In the genomic region with DNA sequence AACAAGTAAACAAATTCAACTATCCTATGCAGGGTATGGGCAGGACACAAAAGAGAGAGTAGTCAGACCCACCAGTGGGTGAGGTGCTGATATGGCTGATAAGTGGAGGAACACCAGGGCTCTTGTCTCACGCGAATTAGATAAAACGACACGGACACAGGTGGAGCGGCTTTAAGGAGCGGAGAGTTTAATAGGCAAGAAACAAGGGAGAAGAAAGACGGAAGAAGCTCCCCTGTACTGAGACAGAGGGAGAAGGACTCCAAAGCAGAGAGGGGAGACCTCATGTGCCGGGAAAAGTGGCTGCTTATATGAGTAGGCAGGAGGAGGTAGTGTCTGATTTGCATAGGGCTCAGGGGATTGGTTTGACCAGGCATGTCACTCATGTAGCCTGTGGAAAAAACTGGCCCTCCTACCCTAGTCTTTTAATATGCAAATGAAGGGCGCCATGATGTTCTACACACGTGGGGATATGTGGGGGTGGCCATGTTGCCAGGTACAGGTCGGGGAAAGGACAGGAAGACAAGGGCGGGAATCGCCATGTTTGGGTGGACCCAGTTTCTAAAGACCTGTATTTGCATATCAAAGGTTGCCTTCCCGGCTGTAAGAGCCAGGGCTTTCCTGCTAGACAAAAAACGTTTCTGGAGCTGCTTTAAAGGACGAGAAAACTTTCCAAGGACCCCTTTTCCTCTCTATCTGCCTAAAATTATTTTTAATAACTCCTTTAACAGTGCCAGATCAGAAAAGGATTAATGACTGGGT, we compare ENCODE assay signal across 1 cellular context.
TF ChIP-seq lines count a peak whose summit lies in the region.

No MANE protein-coding gene starts in this region.

TF ChIP-seq in GM12878, 131 proteins besides CTCF, POLR2A, EP300 and RAD21 (continued from another document):
- TF ChIP-seq, protein P1, sequence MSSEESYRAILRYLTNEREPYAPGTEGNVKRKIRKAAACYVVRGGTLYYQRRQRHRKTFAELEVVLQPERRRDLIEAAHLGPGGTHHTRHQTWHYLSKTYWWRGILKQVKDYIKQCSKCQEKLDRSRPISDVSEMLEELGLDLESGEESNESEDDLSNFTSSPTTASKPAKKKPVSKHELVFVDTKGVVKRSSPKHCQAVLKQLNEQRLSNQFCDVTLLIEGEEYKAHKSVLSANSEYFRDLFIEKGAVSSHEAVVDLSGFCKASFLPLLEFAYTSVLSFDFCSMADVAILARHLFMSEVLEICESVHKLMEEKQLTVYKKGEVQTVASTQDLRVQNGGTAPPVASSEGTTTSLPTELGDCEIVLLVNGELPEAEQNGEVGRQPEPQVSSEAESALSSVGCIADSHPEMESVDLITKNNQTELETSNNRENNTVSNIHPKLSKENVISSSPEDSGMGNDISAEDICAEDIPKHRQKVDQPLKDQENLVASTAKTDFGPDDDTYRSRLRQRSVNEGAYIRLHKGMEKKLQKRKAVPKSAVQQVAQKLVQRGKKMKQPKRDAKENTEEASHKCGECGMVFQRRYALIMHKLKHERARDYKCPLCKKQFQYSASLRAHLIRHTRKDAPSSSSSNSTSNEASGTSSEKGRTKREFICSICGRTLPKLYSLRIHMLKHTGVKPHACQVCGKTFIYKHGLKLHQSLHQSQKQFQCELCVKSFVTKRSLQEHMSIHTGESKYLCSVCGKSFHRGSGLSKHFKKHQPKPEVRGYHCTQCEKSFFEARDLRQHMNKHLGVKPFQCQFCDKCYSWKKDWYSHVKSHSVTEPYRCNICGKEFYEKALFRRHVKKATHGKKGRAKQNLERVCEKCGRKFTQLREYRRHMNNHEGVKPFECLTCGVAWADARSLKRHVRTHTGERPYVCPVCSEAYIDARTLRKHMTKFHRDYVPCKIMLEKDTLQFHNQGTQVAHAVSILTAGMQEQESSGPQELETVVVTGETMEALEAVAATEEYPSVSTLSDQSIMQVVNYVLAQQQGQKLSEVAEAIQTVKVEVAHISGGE (CRISPR knock-in tag; IDR thresholded peaks at IDR 0.05) = no peak
- TF ChIP-seq LARP7 (IDR thresholded peaks at IDR 0.05) (no peak), TCF3 (IDR thresholded peaks at IDR 0.05; ENCODE audit: borderline replicate concordance, insufficient read depth, low read depth, low read length) (no peak), JUNB (IDR thresholded peaks at IDR 0.05) (no peak), ZNF24 (IDR thresholded peaks at IDR 0.05) (no peak), YBX1 (IDR thresholded peaks at IDR 0.05) (no peak), YY1 (IDR thresholded peaks at IDR 0.05; ENCODE audit: low read depth, low read length) (peak; percentile 97), BCL11A (IDR thresholded peaks at IDR 0.05; ENCODE audit: low read depth, low read length) (no peak), RFX5 (IDR thresholded peaks at IDR 0.05; ENCODE audit: low read depth, low read length) (no peak), KDM1A (IDR thresholded peaks at IDR 0.05; ENCODE audit: borderline replicate concordance) (no peak)
- TF ChIP-seq, protein P2, sequence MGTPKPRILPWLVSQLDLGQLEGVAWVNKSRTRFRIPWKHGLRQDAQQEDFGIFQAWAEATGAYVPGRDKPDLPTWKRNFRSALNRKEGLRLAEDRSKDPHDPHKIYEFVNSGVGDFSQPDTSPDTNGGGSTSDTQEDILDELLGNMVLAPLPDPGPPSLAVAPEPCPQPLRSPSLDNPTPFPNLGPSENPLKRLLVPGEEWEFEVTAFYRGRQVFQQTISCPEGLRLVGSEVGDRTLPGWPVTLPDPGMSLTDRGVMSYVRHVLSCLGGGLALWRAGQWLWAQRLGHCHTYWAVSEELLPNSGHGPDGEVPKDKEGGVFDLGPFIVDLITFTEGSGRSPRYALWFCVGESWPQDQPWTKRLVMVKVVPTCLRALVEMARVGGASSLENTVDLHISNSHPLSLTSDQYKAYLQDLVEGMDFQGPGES (IDR thresholded peaks at IDR 0.05) = no peak
- TF ChIP-seq, protein P3, sequence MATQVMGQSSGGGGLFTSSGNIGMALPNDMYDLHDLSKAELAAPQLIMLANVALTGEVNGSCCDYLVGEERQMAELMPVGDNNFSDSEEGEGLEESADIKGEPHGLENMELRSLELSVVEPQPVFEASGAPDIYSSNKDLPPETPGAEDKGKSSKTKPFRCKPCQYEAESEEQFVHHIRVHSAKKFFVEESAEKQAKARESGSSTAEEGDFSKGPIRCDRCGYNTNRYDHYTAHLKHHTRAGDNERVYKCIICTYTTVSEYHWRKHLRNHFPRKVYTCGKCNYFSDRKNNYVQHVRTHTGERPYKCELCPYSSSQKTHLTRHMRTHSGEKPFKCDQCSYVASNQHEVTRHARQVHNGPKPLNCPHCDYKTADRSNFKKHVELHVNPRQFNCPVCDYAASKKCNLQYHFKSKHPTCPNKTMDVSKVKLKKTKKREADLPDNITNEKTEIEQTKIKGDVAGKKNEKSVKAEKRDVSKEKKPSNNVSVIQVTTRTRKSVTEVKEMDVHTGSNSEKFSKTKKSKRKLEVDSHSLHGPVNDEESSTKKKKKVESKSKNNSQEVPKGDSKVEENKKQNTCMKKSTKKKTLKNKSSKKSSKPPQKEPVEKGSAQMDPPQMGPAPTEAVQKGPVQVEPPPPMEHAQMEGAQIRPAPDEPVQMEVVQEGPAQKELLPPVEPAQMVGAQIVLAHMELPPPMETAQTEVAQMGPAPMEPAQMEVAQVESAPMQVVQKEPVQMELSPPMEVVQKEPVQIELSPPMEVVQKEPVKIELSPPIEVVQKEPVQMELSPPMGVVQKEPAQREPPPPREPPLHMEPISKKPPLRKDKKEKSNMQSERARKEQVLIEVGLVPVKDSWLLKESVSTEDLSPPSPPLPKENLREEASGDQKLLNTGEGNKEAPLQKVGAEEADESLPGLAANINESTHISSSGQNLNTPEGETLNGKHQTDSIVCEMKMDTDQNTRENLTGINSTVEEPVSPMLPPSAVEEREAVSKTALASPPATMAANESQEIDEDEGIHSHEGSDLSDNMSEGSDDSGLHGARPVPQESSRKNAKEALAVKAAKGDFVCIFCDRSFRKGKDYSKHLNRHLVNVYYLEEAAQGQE (IDR thresholded peaks at IDR 0.05; ENCODE audit: low read depth, low read length) = no peak
- TF ChIP-seq, protein P4, sequence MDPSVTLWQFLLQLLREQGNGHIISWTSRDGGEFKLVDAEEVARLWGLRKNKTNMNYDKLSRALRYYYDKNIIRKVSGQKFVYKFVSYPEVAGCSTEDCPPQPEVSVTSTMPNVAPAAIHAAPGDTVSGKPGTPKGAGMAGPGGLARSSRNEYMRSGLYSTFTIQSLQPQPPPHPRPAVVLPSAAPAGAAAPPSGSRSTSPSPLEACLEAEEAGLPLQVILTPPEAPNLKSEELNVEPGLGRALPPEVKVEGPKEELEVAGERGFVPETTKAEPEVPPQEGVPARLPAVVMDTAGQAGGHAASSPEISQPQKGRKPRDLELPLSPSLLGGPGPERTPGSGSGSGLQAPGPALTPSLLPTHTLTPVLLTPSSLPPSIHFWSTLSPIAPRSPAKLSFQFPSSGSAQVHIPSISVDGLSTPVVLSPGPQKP (IDR thresholded peaks at IDR 0.05; ENCODE audit: low read depth, low read length) = peak; percentile 86
